Comparison of ENCODE assay signal across 8 cellular contexts in genomic region chr13:29849731-29850212, GRCh38. TPM values are rescaled to one million over a fixed set of nuclear protein-coding genes. Genes with fewer than 3 reads are reported as not detected.
DNase-seq lines count a peak whose midpoint lies in the region; ATAC-seq and TF ChIP-seq lines count a peak whose summit lies in the region.

No MANE protein-coding gene starts in this region.

- H3K27ac ChIP-seq in skeletal muscle tissue (ENCODE audit: low read depth, low read length), result peak overlapping the region; percentile 96

- H3K9ac ChIP-seq in skeletal muscle tissue (ENCODE audit: low read depth in 1 of 3, low read length in 3 of 3), result peak overlapping the region; percentile 93 to 96 (median 94)

- peak overlapping the region; percentile 77 to 88 for H3K4me3 ChIP-seq in cardiac fibroblast (replicated peaks in 1 of 2; ENCODE audit: low read depth in 2 of 2, low read length in 2 of 2)
- H3K4me3 ChIP-seq in skeletal muscle tissue (ENCODE audit: low read length in 3 of 3), result peak overlapping the region; percentile 84 to 98 (median 91)

- no peaks in the 10 kb centered on the region for H3K36me3 ChIP-seq in skeletal muscle tissue (ENCODE audit: control insufficient read depth in 3 of 3, insufficient read depth in 3 of 3, low read length in 3 of 3)

- H3K9me3 ChIP-seq in skeletal muscle tissue (ENCODE audit: control insufficient read depth in 3 of 3, low read length in 3 of 3), result no peaks in the 10 kb centered on the region

- peak; percentile 14 for DNase-seq in DMS79 (lab: John Stamatoyannopoulos, UW)
- peak in 4 of 5 donors; percentile 9 to 25 (median 18) for DNase-seq in T-helper 1 cell
- peak; percentile 53 to 72 for DNase-seq in cardiac fibroblast (ENCODE audit: low read depth in 2 of 2)
- DNase-seq in iris pigment epithelial cell (ENCODE audit: low read depth), result peak; percentile 67
- DNase-seq in DMS114 treated with DMSO at 0.1 percent for 48 hours (lab: John Stamatoyannopoulos, UW; ENCODE audit: unreplicated experiment), result no peak

- peaks cover 4 to 25% (median 7%) of the 10 kb centered on the region in 3 donors for H3K4me1 ChIP-seq in skeletal muscle tissue (ENCODE audit: control insufficient read depth in 3 of 3, insufficient read depth in 3 of 3, low read length in 3 of 3)

- TF ChIP-seq CTCF in cardiac fibroblast (IDR thresholded peaks at IDR 0.05; ENCODE audit: low read depth, low read length), result no peak

- ATAC-seq in GM19467 (IDR thresholded peaks at IDR 0.05; ENCODE audit: unreplicated experiment), result peak; percentile 33
- peak; percentile 20 for ATAC-seq in HG03565 (IDR thresholded peaks at IDR 0.05; ENCODE audit: unreplicated experiment)

- no peaks in the 10 kb centered on the region for H3K27me3 ChIP-seq in skeletal muscle tissue (ENCODE audit: control insufficient read depth in 3 of 3, insufficient read depth in 3 of 3, low read length in 3 of 3)

RNA-seq across cellular contexts. Expression of gene UBL3, which starts 0.6 kb away (rescaled TPM):
- total RNA-seq in skeletal muscle tissue, result 14.6 TPM
